1 cellular context compared by ENCODE assay signal in the genomic region with DNA sequence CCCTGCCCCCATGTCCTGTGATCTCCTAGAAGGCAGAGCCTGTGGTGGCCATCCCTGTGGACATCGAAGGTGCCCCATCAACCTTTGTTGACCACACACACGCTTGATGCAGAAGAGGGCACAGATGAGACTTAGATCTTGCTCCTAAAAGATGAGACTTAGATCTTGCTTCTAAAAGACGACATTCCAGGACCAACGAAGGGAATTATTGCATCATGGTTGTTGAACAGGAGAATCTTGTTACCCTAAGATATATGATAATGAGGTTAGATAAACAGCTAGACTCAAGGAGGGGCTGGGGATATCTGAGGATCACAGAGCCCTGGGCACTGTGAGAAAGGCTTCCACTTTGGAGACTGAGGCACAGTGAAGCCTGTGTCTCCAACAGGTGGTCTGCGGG.
TF ChIP-seq lines count a peak whose summit lies in the region.

No MANE protein-coding gene starts in this region.

TF ChIP-seq in HepG2, 621 proteins besides CTCF, POLR2A, EP300 and RAD21 (continued from another document):
- TF ChIP-seq, protein P1, sequence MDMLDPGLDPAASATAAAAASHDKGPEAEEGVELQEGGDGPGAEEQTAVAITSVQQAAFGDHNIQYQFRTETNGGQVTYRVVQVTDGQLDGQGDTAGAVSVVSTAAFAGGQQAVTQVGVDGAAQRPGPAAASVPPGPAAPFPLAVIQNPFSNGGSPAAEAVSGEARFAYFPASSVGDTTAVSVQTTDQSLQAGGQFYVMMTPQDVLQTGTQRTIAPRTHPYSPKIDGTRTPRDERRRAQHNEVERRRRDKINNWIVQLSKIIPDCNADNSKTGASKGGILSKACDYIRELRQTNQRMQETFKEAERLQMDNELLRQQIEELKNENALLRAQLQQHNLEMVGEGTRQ (IDR thresholded peaks at IDR 0.05; ENCODE audit: low read depth, low read length), result no peak
- TF ChIP-seq, protein P1 (CRISPR knock-in tag; IDR thresholded peaks at IDR 0.05; ENCODE audit: borderline replicate concordance), result no peak
TF ChIP-seq in HepG2: peak in this region for 1.
